In the genomic region with DNA sequence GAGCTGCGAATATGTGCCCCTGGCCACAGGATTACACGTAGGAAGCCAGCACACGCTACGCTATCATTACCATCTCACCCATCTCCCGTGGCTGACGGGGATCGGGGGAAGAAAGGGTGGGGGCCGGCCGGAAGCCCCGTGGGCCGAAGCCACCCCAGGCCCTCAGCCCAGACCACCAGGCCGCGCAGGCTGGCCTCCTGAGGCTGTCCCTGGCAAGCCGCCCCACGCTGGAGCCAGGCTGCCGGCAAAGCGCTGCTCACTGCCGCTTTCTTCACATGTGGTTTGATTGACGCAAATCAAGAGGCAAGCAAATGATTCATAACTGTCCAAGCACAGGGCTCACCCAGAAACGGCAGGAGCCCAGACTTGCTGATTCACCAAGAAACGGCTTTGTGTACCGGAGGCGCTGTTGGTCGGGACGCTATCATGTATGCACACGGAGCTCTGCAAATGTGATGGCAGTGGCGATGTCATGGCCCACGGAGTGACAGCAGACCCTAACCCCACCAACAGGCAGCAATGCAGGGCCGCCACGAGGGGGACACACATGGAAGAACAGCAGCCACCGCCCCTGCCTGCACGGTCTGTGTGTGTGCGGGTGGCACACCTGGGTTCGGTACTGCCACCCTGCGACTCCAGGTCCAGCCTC, we compare ENCODE assay signal across 8 cellular contexts.
DNase-seq lines count a peak whose midpoint lies in the region; ATAC-seq and TF ChIP-seq lines count a peak whose summit lies in the region.

No MANE protein-coding gene starts in this region.

- no peak overlapping the region for H4K8ac ChIP-seq in neuronal stem cell (ENCODE audit: low read depth, low read length)

- H3K4me2 ChIP-seq in neuronal stem cell (ENCODE audit: insufficient read depth, low read length, poor library complexity, severe bottlenecking) = no peak overlapping the region

- TF ChIP-seq CTCF in esophagus squamous epithelium (IDR thresholded peaks at IDR 0.05) = peak in 2 of 6 experiments; percentile 14 to 19

- peaks cover 19% of the 10 kb centered on the region for H3K79me1 ChIP-seq in neuronal stem cell (ENCODE audit: low read depth, low read length)

- 20 to 27% methylated on average over 1 to 11 of the region's 35 CpGs for WGBS in esophagus squamous epithelium, 2 donors
- no CpG with 5 or more reads among the region's 35 CpGs for WGBS in neuronal stem cell (ENCODE audit: extremely low coverage in 2 of 2, insufficient read length in 2 of 2, insufficient replicate concordance in 1 of 2), 2 donors

- H2BK5ac ChIP-seq in neuronal stem cell (ENCODE audit: low read length) = no peak overlapping the region

- no peak overlapping the region for H2AFZ ChIP-seq in neuronal stem cell (ENCODE audit: low read length)

- H2BK12ac ChIP-seq in neuronal stem cell (ENCODE audit: low read length) = no peak overlapping the region

- intact Hi-C loops in esophagus squamous epithelium (cut with DNase I) = no loop called here

- H3K36me3 ChIP-seq in esophagus squamous epithelium (no peaks in the 10 kb centered on the region), neuronal stem cell (replicated peaks in 1 of 2; ENCODE audit: control insufficient read depth in 2 of 2, insufficient read depth in 2 of 2, low read length in 2 of 2) (no peaks in the 10 kb centered on the region)

- H2AK5ac ChIP-seq in neuronal stem cell (ENCODE audit: low read depth, low read length) = peak overlapping the region; percentile 73

- H3K9me3 ChIP-seq in esophagus squamous epithelium = no peaks in the 10 kb centered on the region
- no peaks in the 10 kb centered on the region for H3K9me3 ChIP-seq in neuronal stem cell (replicated peaks in 1 of 2; ENCODE audit: control insufficient read depth in 2 of 2, insufficient read depth in 1 of 2, low read depth in 1 of 2, low read length in 2 of 2)

- H3K4me1 ChIP-seq in esophagus squamous epithelium (peaks cover 43 to 81% (median 55%) of the 10 kb centered on the region in 3 donors), neuronal stem cell (ENCODE audit: control insufficient read depth in 2 of 2, insufficient read depth in 1 of 2, low read depth in 1 of 2, low read length in 2 of 2) (peaks cover 20 to 23% of the 10 kb centered on the region in 2 donors)

- no peak overlapping the region for H2BK120ac ChIP-seq in neuronal stem cell (ENCODE audit: low read depth, low read length)

- peak overlapping the region; percentile 63 for H3K9ac ChIP-seq in neuronal stem cell (ENCODE audit: low read depth, low read length, poor library complexity)

- no peak overlapping the region for H3K4ac ChIP-seq in neuronal stem cell (ENCODE audit: low read length)

- H3K27ac ChIP-seq in esophagus squamous epithelium (peak overlapping the region; percentile 82 to 96 (median 88)), neuronal stem cell (replicated peaks; ENCODE audit: low read length) (peak overlapping the region; percentile 51)

- TF ChIP-seq POLR2A in esophagus squamous epithelium (IDR thresholded peaks at IDR 0.05) = peak in 2 of 4 donors; percentile 14 to 68

- H3K18ac ChIP-seq in neuronal stem cell (ENCODE audit: low read length) = peak overlapping the region; percentile 89

- no peak overlapping the region for H4K91ac ChIP-seq in neuronal stem cell (ENCODE audit: low read depth, low read length, poor library complexity)

- H2BK15ac ChIP-seq in neuronal stem cell (ENCODE audit: low read length) = peak overlapping the region; percentile 16

- H3K4me3 ChIP-seq in esophagus squamous epithelium = peak overlapping the region; percentile 13 to 60 (median 32)
- H3K4me3 ChIP-seq in neuronal stem cell (ENCODE audit: low read length in 2 of 2) = no peak overlapping the region

- DNase-seq in NOMO-1 treated with DMSO at 0.1 percent for 48 hours (lab: John Stamatoyannopoulos, UW; ENCODE audit: unreplicated experiment) = peak; percentile 95
- peak; percentile 84 to 86 for DNase-seq in activated T-cell treated with anti-CD3 and anti-CD28 coated beads, Interleukin-2, amount 50 U/mL, for 48 hours
- DNase-seq in esophagus squamous epithelium (lab: John Stamatoyannopoulos, UW) = peak; percentile 42
- no peak for DNase-seq in neuronal stem cell (ENCODE audit: low spot score)
- DNase-seq in stromal cell of bone marrow (ENCODE audit: low read depth) = peak; percentile 99
- DNase-seq in NCI-H774 (lab: John Stamatoyannopoulos, UW) = no peak

- no peaks in the 10 kb centered on the region for H3K27me3 ChIP-seq in esophagus squamous epithelium
- no peaks in the 10 kb centered on the region for H3K27me3 ChIP-seq in neuronal stem cell (ENCODE audit: control insufficient read depth in 3 of 3, insufficient read depth in 3 of 3, low read depth in 1 of 3, low read length in 3 of 3)

- ATAC-seq in GM21390 (IDR thresholded peaks at IDR 0.05; ENCODE audit: unreplicated experiment) (peak; percentile 77), HG03025 (IDR thresholded peaks at IDR 0.05; ENCODE audit: low FRiP score, unreplicated experiment) (no peak)

- H3K14ac ChIP-seq in neuronal stem cell (ENCODE audit: low read length) = peak overlapping the region; percentile 83

- peak overlapping the region; percentile 29 for H3K23ac ChIP-seq in neuronal stem cell (ENCODE audit: low read depth, low read length, poor library complexity)

Comparison
In these comparisons a context has a peak if more than half of its experiments do, and no peak if none do; other contexts are left out.
1. DNase-seq: peak in NOMO-1 treated with DMSO at 0.1 percent for 48 hours (single experiment), activated T-cell treated with anti-CD3 and anti-CD28 coated beads, Interleukin-2, amount 50 U/mL, for 48 hours (2 of 2), esophagus squamous epithelium (single experiment) and stromal cell of bone marrow (single experiment); none in neuronal stem cell (single experiment) and NCI-H774 (single experiment).
2. H3K4me3 ChIP-seq: peak in esophagus squamous epithelium (4 of 4); none in neuronal stem cell (0 of 2).